Comparison of ENCODE assay signal across 1 cellular context in genomic region chr17:35747540-35748017, GRCh38.
TF ChIP-seq lines count a peak whose summit lies in the region.

No MANE protein-coding gene starts in this region.

TF ChIP-seq in HEK293, 187 proteins besides CTCF, POLR2A, EP300 and RAD21 (continued from another document):
- 0 out of 2 replicates have a peak, but pooled peaks have one; percentile 40 for TF ChIP-seq PATZ1 (tag by site-specific recombination; IDR thresholded peaks at IDR 0.05)
- TF ChIP-seq HOXC10 (CRISPR knock-in tag; IDR thresholded peaks at IDR 0.05) = 0 out of 2 replicates have a peak, but pooled peaks have one; percentile 44
- TF ChIP-seq GLIS2 (tag by site-specific recombination; IDR thresholded peaks at IDR 0.05) = peak; percentile 52
